Comparison of ENCODE assay signal across 17 cellular contexts in the genomic region with DNA sequence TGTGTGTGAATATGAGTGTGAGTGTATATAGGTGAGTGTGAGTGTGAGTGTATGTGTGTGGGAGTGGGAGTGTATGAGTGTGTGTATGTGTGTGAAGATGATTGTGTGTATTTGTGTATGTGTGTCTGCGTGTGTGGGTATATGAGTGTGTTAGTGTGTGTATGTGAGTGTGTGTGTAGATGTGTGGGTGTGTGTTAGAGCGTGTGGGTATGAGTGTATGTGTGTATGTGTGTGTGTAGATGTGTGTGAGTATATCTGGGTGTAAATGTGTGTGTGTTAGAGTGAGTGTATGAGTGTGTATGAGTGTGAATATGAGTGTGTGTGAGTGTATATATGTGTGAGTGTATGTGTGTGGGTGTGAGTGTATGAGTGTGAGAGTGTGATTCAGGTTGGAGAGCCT. TPM values are rescaled to one million over a fixed set of nuclear protein-coding genes. Genes with fewer than 3 reads are reported as not detected.
DNase-seq lines count a peak whose midpoint lies in the region; ATAC-seq, FAIRE-seq and TF ChIP-seq lines count a peak whose summit lies in the region.
"Had no signal": no experiment of that assay in that cellular context is flagged by ENCODE, and none has a peak within 500 bp of the region (broad histone marks: within the 10 kb centered on the region; RNA-seq: fewer than 3 reads in every experiment).

No MANE protein-coding gene starts in this region.

- peak; percentile 42 for FAIRE-seq in GM12892 (lab: Jason Lieb, UNC)

- peak overlapping the region; percentile 82; the same call in 1 of the 2 replicates for H3K4me3 ChIP-seq in Jurkat, Clone E6-1 (ENCODE audit: low read length)
- H3K4me3 ChIP-seq in psoas muscle, result no peak overlapping the region
- H3K4me3 ChIP-seq: BLaER1 treated with 17β-estradiol and CSF1 and Interleukin-3, amounts not matched to agents 10 nM and 100 nM had no signal

- TF ChIP-seq CTCF in psoas muscle (IDR thresholded peaks at IDR 0.05), result no peak

- no peaks in the 10 kb centered on the region for H3K36me3 ChIP-seq in psoas muscle (ENCODE audit: insufficient read depth in 1 of 2, low read depth in 1 of 2)
- H3K36me3 ChIP-seq: BLaER1 treated with 17β-estradiol and CSF1 and Interleukin-3, amounts not matched to agents 10 nM and 100 nM had no signal

- TF ChIP-seq POLR2A in GM12892 (IDR thresholded peaks at IDR 0.05; ENCODE audit: low read depth, low read length), result no peak

- WGBS in psoas muscle, 3 donors, result 49 to 98% (median 91%) methylated on average over 2 of the region's 2 CpGs

- peaks cover 0 to 4% (median 0%) of the 10 kb centered on the region in 3 donors for H3K27me3 ChIP-seq in psoas muscle (ENCODE audit: insufficient read depth in 3 of 3, low read length in 2 of 3)
- H3K27me3 ChIP-seq: BLaER1 treated with 17β-estradiol and CSF1 and Interleukin-3, amounts not matched to agents 10 nM and 100 nM had no signal

- ATAC-seq in psoas muscle (no peak), HG03159 (IDR thresholded peaks at IDR 0.05; ENCODE audit: unreplicated experiment) (no peak)

- peaks cover 10% of the 10 kb centered on the region for H3K4me1 ChIP-seq in psoas muscle

- DNase-seq in GM12892 (ENCODE audit: insufficient read length) (no peak), NCI-H345 treated with DMSO at 0.1 percent for 48 hours (lab: John Stamatoyannopoulos, UW; ENCODE audit: unreplicated experiment) (no peak), psoas muscle (no peak)
- DNase-seq in Jurkat, Clone E6-1 (ENCODE audit: low read depth, low spot score), result no peak
- DNase-seq: CD8-positive, alpha-beta memory T cell; COR-L47; DMS 273 treated with DMSO at 0.1 percent for 48 hours; DND-41; EL; GOT3; H9; KG1 had no signal

- intact Hi-C loops in psoas muscle (cut with DNase I), result no loop called here

- H3K9me3 ChIP-seq in psoas muscle, result no peaks in the 10 kb centered on the region
- H3K9me3 ChIP-seq: BLaER1 treated with 17β-estradiol and CSF1 and Interleukin-3, amounts not matched to agents 10 nM and 100 nM had no signal

- H3K27ac ChIP-seq in angular gyrus (ENCODE audit: low read depth, low read length), result peak overlapping the region; percentile 12
- H3K27ac ChIP-seq in psoas muscle, result no peak overlapping the region
- H3K27ac ChIP-seq: BLaER1 treated with 17β-estradiol and CSF1 and Interleukin-3, amounts not matched to agents 10 nM and 100 nM had no signal

RNA-seq across cellular contexts. Expression of gene LRRC10B, which starts 11.1 kb away (rescaled TPM):
- not detected for polyA plus RNA-seq in GM12892 (2012; ENCODE audit: missing spikeins)
- 1.8 TPM for polyA plus RNA-seq in Jurkat, Clone E6-1 (2012; ENCODE audit: insufficient read depth, insufficient read length)
- total RNA-seq in psoas muscle, result under 1 TPM in 3 of 4 donors, not detected in 1; 0.27 to 0.69 (median 0.64) TPM
- polyA plus RNA-seq in psoas muscle, result 1 to 10 TPM in 1 of 3 donors, under 1 TPM in 2; 0.24 to 2.1 (median 0.40) TPM
- total RNA-seq: A172; B cell; CD8-positive, alpha-beta memory T cell had no signal
- polyA plus RNA-seq: CD8-positive, alpha-beta memory T cell had no signal
